Comparison of ENCODE assay signal across 8 cellular contexts in the genomic region with DNA sequence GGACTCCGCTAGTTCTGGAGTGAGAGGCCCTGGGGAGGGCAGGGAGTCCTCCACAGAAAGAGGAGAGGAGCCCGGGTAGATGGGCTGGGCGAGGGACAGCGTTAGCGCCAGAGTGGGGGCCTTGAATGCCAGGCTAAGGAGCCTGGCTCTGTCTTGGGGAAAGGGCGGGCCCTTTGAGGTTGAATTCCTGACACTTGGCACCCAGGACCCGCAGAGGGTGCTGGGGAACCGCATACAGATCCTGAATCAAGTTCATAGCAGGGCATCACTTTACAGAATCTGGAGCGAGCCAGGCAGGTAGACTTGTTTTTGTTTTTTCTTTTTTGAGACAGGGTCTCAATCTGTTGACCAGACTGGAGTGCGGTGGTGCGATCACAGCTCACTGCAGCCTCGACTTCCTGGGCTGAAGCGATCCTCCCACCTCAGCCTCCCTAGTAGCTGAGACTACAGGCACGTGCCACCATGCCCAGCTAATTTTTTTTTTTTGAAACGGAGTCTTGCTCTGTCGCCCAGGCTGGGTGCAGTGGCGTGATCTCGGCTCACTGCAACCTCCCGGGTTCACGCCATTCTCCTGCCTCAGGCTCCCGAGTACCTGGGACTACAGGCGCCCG. TPM values are rescaled to one million over a fixed set of nuclear protein-coding genes. Genes with fewer than 3 reads are reported as not detected.
DNase-seq lines count a peak whose midpoint lies in the region; ATAC-seq and TF ChIP-seq lines count a peak whose summit lies in the region.

No MANE protein-coding gene starts in this region.

- no peaks in the 10 kb centered on the region for H4K20me1 ChIP-seq in PC-9 (ENCODE audit: insufficient read depth)

- peaks cover 29% of the 10 kb centered on the region; the same call in 1 of the 2 replicates for H3F3A ChIP-seq in PC-9 (ENCODE audit: insufficient read depth, low read depth)

- TF ChIP-seq CTCF in GM12864 (IDR thresholded peaks at IDR 0.05; ENCODE audit: low read depth, low read length, missing control alignments) (no peak), PC-9 (conservative IDR thresholded peaks at IDR 0.05) (no peak), epithelial cell of esophagus (IDR thresholded peaks at IDR 0.05; ENCODE audit: insufficient read depth, low read depth, low read length, missing control alignments) (no peak), prostate gland (IDR thresholded peaks at IDR 0.05) (no peak)

- no peaks in the 10 kb centered on the region for H3K27me3 ChIP-seq in PC-9 (ENCODE audit: insufficient read depth, low read depth)
- no peaks in the 10 kb centered on the region for H3K27me3 ChIP-seq in prostate gland (replicated peaks; ENCODE audit: insufficient read depth)

- peak overlapping the region; percentile 79 for H2AFZ ChIP-seq in PC-9

- H3K9me3 ChIP-seq in PC-9 (ENCODE audit: insufficient read depth, low read depth) (no peaks in the 10 kb centered on the region), prostate gland (no peaks in the 10 kb centered on the region)

- CTCF ChIA-PET in PC-9 (lab: Charles Lee) = interaction anchor here (0.6 to 2.1 kb wide), 2 partner anchors 20 to 34 kb away, joined by 3 to 10 read pairs; partner anchors contain the start of gene PPP1CA

- H3K9me2 ChIP-seq in PC-9 (ENCODE audit: insufficient read depth) = no peaks in the 10 kb centered on the region

- no peak for TF ChIP-seq POLR2A in prostate gland (IDR thresholded peaks at IDR 0.05)

- intact Hi-C loops in PC-9 (cut with micrococcal nuclease; ENCODE audit: unreplicated experiment) (loop anchor here (1.0 kb wide), 1 partner anchor 85 kb away; no protein-coding TSS in a partner anchor), prostate gland (cut with DNase I) (no loop called here)

- TSS peak; percentile 87 for BruUV-seq in PC-9 (replicated peaks; lab: Mats Ljungman, UMichigan)

- POLR2A ChIA-PET in PC-9 (lab: Charles Lee; ENCODE audit: unreplicated experiment) = interaction anchor here (0.6 to 0.7 kb wide), 3 partner anchors 44 to 773 kb away, joined by 3 to 4 read pairs (median 3); no protein-coding TSS in a partner anchor

- peak overlapping the region; percentile 85 for H3K4me2 ChIP-seq in PC-9

- H3K36me3 ChIP-seq in PC-9 (ENCODE audit: low read depth) (no peaks in the 10 kb centered on the region), prostate gland (no peaks in the 10 kb centered on the region)

- DNase-seq in GM12864 (ENCODE audit: low read depth) (no peak), PC-9 (no peak), epithelial cell of esophagus (ENCODE audit: low read depth) (no peak), prostate gland (ENCODE audit: low spot score) (no peak), OCI-M1 (lab: John Stamatoyannopoulos, UW) (no peak)
- no peak for DNase-seq in stimulated activated CD4-positive, alpha-beta T cell treated with anti-CD3 and anti-CD28 coated beads, Interleukin-2, amount 100 ng/mL, for 24 hours

- ATAC-seq in GM21528 (IDR thresholded peaks at IDR 0.05; ENCODE audit: low FRiP score, unreplicated experiment) (no peak), HG02981 (IDR thresholded peaks at IDR 0.05; ENCODE audit: unreplicated experiment) (no peak)

- H3K27ac ChIP-seq in PC-9 (no peak overlapping the region), prostate gland (peak overlapping the region; percentile 87 to 91)

- 70% methylated on average over 23 of the region's 23 CpGs for WGBS in prostate gland

- H3K4me3 ChIP-seq in GM12864 (ENCODE audit: low read depth, low read length) = peak overlapping the region; percentile 39
- peak overlapping the region; percentile 69 for H3K4me3 ChIP-seq in PC-9
- H3K4me3 ChIP-seq in epithelial cell of esophagus (ENCODE audit: low read length) = peak overlapping the region; percentile 9
- H3K4me3 ChIP-seq in prostate gland = peak overlapping the region; percentile 56 to 70

- H3K4me1 ChIP-seq in PC-9 (replicated peaks; ENCODE audit: insufficient read depth) (peaks cover 17% of the 10 kb centered on the region), prostate gland (replicated peaks) (peaks cover 9% of the 10 kb centered on the region)

- no peaks in the 10 kb centered on the region for H3K79me2 ChIP-seq in PC-9 (ENCODE audit: low read depth)

RNA-seq across cellular contexts. Expression of gene CARNS1, which starts 6.0 kb away (rescaled TPM):
- 0.15 and 0.35 TPM in 2 replicates for total RNA-seq in PC-9 (2021)
- 1 to 10 TPM in 1 of 2 donors, under 1 TPM in 1; 0.91 to 1.0 TPM for total RNA-seq in prostate gland

RNA-seq across cellular contexts. Expression of gene RPS6KB2, which starts 6.8 kb away (rescaled TPM):
- total RNA-seq in PC-9 (2021) (52.0 and 54.0 TPM in 2 replicates), prostate gland (10 to 100 TPM; 54.5 to 72.9 TPM)

RNA-seq across cellular contexts. Expression of gene PTPRCAP, which starts 16.0 kb away (rescaled TPM):
- total RNA-seq in PC-9 (2021) (1.2 and 1.3 TPM in 2 replicates), prostate gland (1 to 10 TPM; 2.9 to 5.9 TPM)

RNA-seq across cellular contexts. Expression of gene TBC1D10C, which starts 17.6 kb away (rescaled TPM):
- 0.58 TPM in 1 of 2 replicates, not detected in the other for total RNA-seq in PC-9 (2021)
- total RNA-seq in prostate gland = 1 to 10 TPM; 3.7 to 6.5 TPM

RNA-seq across cellular contexts. Expression of gene PPP1CA, which starts 19.9 kb away (rescaled TPM):
- 306 and 351 TPM in 2 replicates for total RNA-seq in PC-9 (2021)
- total RNA-seq in prostate gland = 100 to 1,000 TPM; 168 to 215 TPM

Comparison
In these comparisons a context has a peak if more than half of its experiments do, and no peak if none do; other contexts are left out.
1. H3K4me3 ChIP-seq: peak in every context shown above with its lines; median percentile 69 in PC-9; 63 in prostate gland; 39 in GM12864; 9 in epithelial cell of esophagus.